In genomic region chr6:13417431-13417830, GRCh38 we compare ENCODE assay signal across 19 cellular contexts.
DNase-seq lines count a peak whose midpoint lies in the region; ATAC-seq and TF ChIP-seq lines count a peak whose summit lies in the region.
"Had no signal": no experiment of that assay in that cellular context is flagged by ENCODE, and none has a peak within 500 bp of the region (broad histone marks: within the 10 kb centered on the region; RNA-seq: fewer than 3 reads in every experiment).

No MANE protein-coding gene starts in this region.

- peaks cover 75% of the 10 kb centered on the region for H3K4me1 Mint-ChIP-seq in brain

- H3K27ac Mint-ChIP-seq in brain, result peak overlapping the region in 4 of 5 experiments; percentile 25 to 65 (median 49)
- H3K27ac Mint-ChIP-seq: HFFc6 had no signal

- intact Hi-C loops in posterior vena cava (cut with DNase I), result no loop called here

- H4K8ac ChIP-seq in neuronal stem cell (ENCODE audit: low read depth, low read length), result no peak overlapping the region

- H3K4me1 ChIP-seq in neuronal stem cell (ENCODE audit: control insufficient read depth in 2 of 2, insufficient read depth in 1 of 2, low read depth in 1 of 2, low read length in 2 of 2), result peaks cover 11 to 27% of the 10 kb centered on the region in 2 donors

- no peak overlapping the region for H3K4me3 ChIP-seq in neuronal stem cell (ENCODE audit: low read length in 2 of 2)
- H3K4me3 ChIP-seq: Peyer's patch had no signal

- no peak overlapping the region for H2BK15ac ChIP-seq in neuronal stem cell (ENCODE audit: low read length)

- H3K79me1 ChIP-seq in neuronal stem cell (ENCODE audit: low read depth, low read length), result no peaks in the 10 kb centered on the region

- H3K14ac ChIP-seq in neuronal stem cell (ENCODE audit: low read length), result no peak overlapping the region

- no peak overlapping the region for H3K4ac ChIP-seq in neuronal stem cell (ENCODE audit: low read length)

- WGBS in neuronal stem cell (ENCODE audit: extremely low coverage in 2 of 2, insufficient read length in 2 of 2, insufficient replicate concordance in 1 of 2), 2 donors, result no CpG with 5 or more reads among the region's 6 CpGs

- in situ Hi-C loops in G401 (cut with HindIII; ENCODE audit: low sequenced_read_pairs), result no loop called here

- H3K9ac ChIP-seq in neuronal stem cell (ENCODE audit: low read depth, low read length, poor library complexity), result no peak overlapping the region
- H3K9ac ChIP-seq: KMS-11 had no signal

- peak overlapping the region in 1 of 5 experiments; percentile 17 for H3K4me3 Mint-ChIP-seq in brain
- H3K4me3 Mint-ChIP-seq: CD4-positive, CD25-positive, alpha-beta regulatory T cell; H9; HFFc6 had no signal

- no peak overlapping the region for H2AK5ac ChIP-seq in neuronal stem cell (ENCODE audit: low read depth, low read length)

- no peak for TF ChIP-seq CTCF in brain (conservative IDR thresholded peaks at IDR 0.05)

- no peak overlapping the region for H2AFZ ChIP-seq in neuronal stem cell (ENCODE audit: low read length)

- no peak overlapping the region for H2BK5ac ChIP-seq in neuronal stem cell (ENCODE audit: low read length)

- ATAC-seq in HG03108 (IDR thresholded peaks at IDR 0.05; ENCODE audit: unreplicated experiment), result no peak

- H3K9me3 ChIP-seq in neuronal stem cell (replicated peaks in 1 of 2; ENCODE audit: control insufficient read depth in 2 of 2, insufficient read depth in 1 of 2, low read depth in 1 of 2, low read length in 2 of 2), result no peaks in the 10 kb centered on the region
- H3K9me3 ChIP-seq: Peyer's patch had no signal

- H3K4me2 ChIP-seq in neuronal stem cell (ENCODE audit: insufficient read depth, low read length, poor library complexity, severe bottlenecking), result no peak overlapping the region
- H3K4me2 ChIP-seq: KMS-11 had no signal

- no peak overlapping the region for H2BK120ac ChIP-seq in neuronal stem cell (ENCODE audit: low read depth, low read length)

- no peak overlapping the region for H4K91ac ChIP-seq in neuronal stem cell (ENCODE audit: low read depth, low read length, poor library complexity)

- no peak overlapping the region for H3K23ac ChIP-seq in neuronal stem cell (ENCODE audit: low read depth, low read length, poor library complexity)

- no peaks in the 10 kb centered on the region for H3K36me3 Mint-ChIP-seq in brain
- H3K36me3 Mint-ChIP-seq: CD4-positive, CD25-positive, alpha-beta regulatory T cell had no signal

- H3K27me3 Mint-ChIP-seq in brain, result no peaks in the 10 kb centered on the region

- peak overlapping the region; percentile 35 for H3K18ac ChIP-seq in neuronal stem cell (ENCODE audit: low read length)

- no peak overlapping the region for H3K27ac ChIP-seq in neuronal stem cell (replicated peaks; ENCODE audit: low read length)
- H3K27ac ChIP-seq: HL-60, KMS-11, Peyer's patch had no signal

- peaks cover 0 to 4% (median 0%) of the 10 kb centered on the region in 5 experiments for H3K9me3 Mint-ChIP-seq in brain
- H3K9me3 Mint-ChIP-seq: H9, HFFc6 had no signal

- H2BK12ac ChIP-seq in neuronal stem cell (ENCODE audit: low read length), result no peak overlapping the region

- DNase-seq in G401 (ENCODE audit: low spot score) (peak; percentile 53), islet precursor cell (peak; percentile 45), neuronal stem cell (ENCODE audit: low spot score) (no peak), AG08396 (ENCODE audit: low spot score) (no peak), posterior vena cava (ENCODE audit: low spot score) (no peak)
- DNase-seq: CD4-positive, CD25-positive, alpha-beta regulatory T cell; H9; HFFc6; MV-4-11; NCI-H1105 treated with DMSO at 0.1 percent for 48 hours; NCI-H1694; NCI-H2081; NCI-H2171; NCI-H526; Peyer's patch had no signal

- no peaks in the 10 kb centered on the region for H3K27me3 ChIP-seq in neuronal stem cell (ENCODE audit: control insufficient read depth in 3 of 3, insufficient read depth in 3 of 3, low read depth in 1 of 3, low read length in 3 of 3)
- H3K27me3 ChIP-seq: Peyer's patch had no signal

- no peaks in the 10 kb centered on the region for H3K36me3 ChIP-seq in neuronal stem cell (replicated peaks in 1 of 2; ENCODE audit: control insufficient read depth in 2 of 2, insufficient read depth in 2 of 2, low read length in 2 of 2)
- H3K36me3 ChIP-seq: Peyer's patch had no signal

Comparison
In these comparisons a context has a peak if more than half of its experiments do, and no peak if none do; other contexts are left out.
1. DNase-seq: peak in G401 (single experiment) and islet precursor cell (single experiment); none in neuronal stem cell (single experiment), AG08396 (single experiment) and posterior vena cava (single experiment).